18 cellular contexts compared by ENCODE assay signal in the genomic region with DNA sequence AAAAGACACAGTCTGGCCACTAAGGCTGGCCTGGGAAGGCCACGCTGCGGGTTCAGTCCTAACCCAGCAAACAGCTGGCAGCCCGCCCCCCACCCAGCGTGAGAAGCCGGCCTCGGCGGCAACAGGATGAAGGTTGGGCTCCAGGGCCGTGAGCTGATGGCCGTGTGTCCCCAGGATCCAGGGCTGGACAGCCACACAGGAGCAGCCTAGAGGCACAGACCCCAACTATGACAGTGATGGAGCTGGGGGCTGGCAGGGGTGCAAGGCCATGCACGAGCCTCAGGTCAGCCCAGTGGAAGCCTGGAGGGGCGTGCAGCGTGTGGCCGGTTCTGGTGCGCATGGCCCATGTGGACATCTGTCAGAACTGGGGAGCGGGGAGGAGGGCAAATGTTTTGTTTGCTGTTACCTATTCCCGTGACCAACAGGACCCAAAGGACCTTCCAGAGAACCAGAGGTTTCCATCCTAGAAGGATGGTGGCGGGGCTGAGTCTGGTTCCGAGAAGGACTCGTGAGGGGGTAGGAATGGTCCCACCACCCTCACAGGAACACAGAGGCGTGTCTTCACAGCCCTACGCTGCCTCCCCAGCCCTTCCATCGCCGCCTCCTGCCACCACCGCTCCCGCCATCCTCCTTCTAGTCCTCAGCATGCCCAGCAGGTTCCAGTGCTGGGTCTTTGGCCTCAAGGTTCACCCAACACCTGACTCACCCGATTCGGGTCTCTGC. TPM values are rescaled to one million over a fixed set of nuclear protein-coding genes. Genes with fewer than 3 reads are reported as not detected.
A peak's percentile ranks its signal among the peaks of the same experiment; 100 is the strongest.
DNase-seq lines count a peak whose midpoint lies in the region; ATAC-seq and TF ChIP-seq lines count a peak whose summit lies in the region.
"Had no signal": no experiment of that assay in that cellular context is flagged by ENCODE, and none has a peak within 500 bp of the region (broad histone marks: within the 10 kb centered on the region; RNA-seq: fewer than 3 reads in every experiment).

No MANE protein-coding gene starts in this region.

- H3K4me3 Mint-ChIP-seq in stimulated activated memory B cell treated with anti-CD40 and anti-IgM and Interleukin-4, amounts not matched to agents 10 μg/mL and 1 μg/mL and 100 μg/mL, for 72 hours, result no peak overlapping the region
- H3K4me3 Mint-ChIP-seq: CD8-positive, alpha-beta T cell; HFFc6 had no signal

- H3K27ac ChIP-seq in angular gyrus (ENCODE audit: low read depth, low read length) (peak overlapping the region; percentile 59), lower lobe of right lung (no peak overlapping the region)
- H3K27ac ChIP-seq: C4-2B, HL-60 had no signal

- no peak for ATAC-seq in lower lobe of right lung
- ATAC-seq in stimulated activated memory B cell treated with anti-CD40 and anti-IgM and Interleukin-4, amounts not matched to agents 10 μg/mL and 1 μg/mL and 100 μg/mL, for 72 hours, result peak; percentile 28
- no peak for ATAC-seq in GM21390 (IDR thresholded peaks at IDR 0.05; ENCODE audit: unreplicated experiment)
- ATAC-seq: CD8-positive, alpha-beta T cell had no signal

- TF ChIP-seq CTCF in lower lobe of right lung (IDR thresholded peaks at IDR 0.05), result no peak

- no peaks in the 10 kb centered on the region for H3K36me3 ChIP-seq in lower lobe of right lung
- H3K36me3 ChIP-seq: BE2C had no signal

- in situ Hi-C loops in G401 (cut with HindIII; ENCODE audit: low sequenced_read_pairs), result no loop called here

- H3K27me3 Mint-ChIP-seq in stimulated activated memory B cell treated with anti-CD40 and anti-IgM and Interleukin-4, amounts not matched to agents 10 μg/mL and 1 μg/mL and 100 μg/mL, for 72 hours, result peaks cover 15% of the 10 kb centered on the region

- no peaks in the 10 kb centered on the region for H3K27me3 ChIP-seq in lower lobe of right lung (ENCODE audit: low read depth)
- H3K27me3 ChIP-seq: BE2C had no signal

- no peak overlapping the region for H3K27ac Mint-ChIP-seq in stimulated activated memory B cell treated with anti-CD40 and anti-IgM and Interleukin-4, amounts not matched to agents 10 μg/mL and 1 μg/mL and 100 μg/mL, for 72 hours
- H3K27ac Mint-ChIP-seq: CD8-positive, alpha-beta T cell; HFFc6 had no signal

- H3K36me3 Mint-ChIP-seq in stimulated activated memory B cell treated with anti-CD40 and anti-IgM and Interleukin-4, amounts not matched to agents 10 μg/mL and 1 μg/mL and 100 μg/mL, for 72 hours, result peaks cover 5% of the 10 kb centered on the region
- H3K36me3 Mint-ChIP-seq: CD8-positive, alpha-beta T cell had no signal

- intact Hi-C loops in lower lobe of right lung (cut with DNase I), result no loop called here

- H3K4me1 ChIP-seq in lower lobe of right lung, result no peaks in the 10 kb centered on the region
- H3K4me1 ChIP-seq: BE2C had no signal

- peaks cover 5% of the 10 kb centered on the region for H3K9me3 Mint-ChIP-seq in stimulated activated memory B cell treated with anti-CD40 and anti-IgM and Interleukin-4, amounts not matched to agents 10 μg/mL and 1 μg/mL and 100 μg/mL, for 72 hours
- H3K9me3 Mint-ChIP-seq: CD8-positive, alpha-beta T cell had no signal

- H3K4me3 ChIP-seq in lower lobe of right lung, result no peak overlapping the region

- H3K9me3 ChIP-seq in lower lobe of right lung, result peaks cover 8% of the 10 kb centered on the region
- H3K9me3 ChIP-seq: BE2C had no signal

- DNase-seq in G401 (ENCODE audit: low spot score) (peak; percentile 24), lower lobe of right lung (peak; percentile 38), NCI-H2196 (lab: John Stamatoyannopoulos, UW; ENCODE audit: unreplicated experiment) (no peak)
- no peak for DNase-seq in activated CD4-positive, CD25-positive, alpha-beta regulatory T cell (lab: John Stamatoyannopoulos, UW)
- DNase-seq: BE2C; CD8-positive, alpha-beta T cell; COR-L47; DMS153; DMS79 treated with DMSO at 0.1 percent for 48 hours; GF-D8; HCEC 1CT; HFFc6 had no signal

- H3K4me1 Mint-ChIP-seq in stimulated activated memory B cell treated with anti-CD40 and anti-IgM and Interleukin-4, amounts not matched to agents 10 μg/mL and 1 μg/mL and 100 μg/mL, for 72 hours, result no peaks in the 10 kb centered on the region

RNA-seq across cellular contexts. Expression of a gene that starts 46.5 kb away (rescaled TPM):
- total RNA-seq in G401 (2014; rRNA removed; shearing (Covaris generic)), result 9.4 and 11.4 TPM in 2 replicates
- 12.9 TPM for total RNA-seq in lower lobe of right lung

RNA-seq across cellular contexts. Expression of a gene that starts 46.8 kb away (rescaled TPM):
- 1.5 TPM in 1 of 2 replicates, not detected in the other for total RNA-seq in G401 (2014; rRNA removed; shearing (Covaris generic))
- 4.3 TPM for total RNA-seq in lower lobe of right lung
- total RNA-seq: H1, HFFc6 had no signal

Comparison
In these comparisons a context has a peak if more than half of its experiments do, and no peak if none do; other contexts are left out.
1. DNase-seq: peak in G401 (single experiment) and lower lobe of right lung (single experiment); none in activated CD4-positive, CD25-positive, alpha-beta regulatory T cell (0 of 4) and NCI-H2196 (single experiment).